10 cellular contexts compared by ENCODE assay signal in the genomic region with DNA sequence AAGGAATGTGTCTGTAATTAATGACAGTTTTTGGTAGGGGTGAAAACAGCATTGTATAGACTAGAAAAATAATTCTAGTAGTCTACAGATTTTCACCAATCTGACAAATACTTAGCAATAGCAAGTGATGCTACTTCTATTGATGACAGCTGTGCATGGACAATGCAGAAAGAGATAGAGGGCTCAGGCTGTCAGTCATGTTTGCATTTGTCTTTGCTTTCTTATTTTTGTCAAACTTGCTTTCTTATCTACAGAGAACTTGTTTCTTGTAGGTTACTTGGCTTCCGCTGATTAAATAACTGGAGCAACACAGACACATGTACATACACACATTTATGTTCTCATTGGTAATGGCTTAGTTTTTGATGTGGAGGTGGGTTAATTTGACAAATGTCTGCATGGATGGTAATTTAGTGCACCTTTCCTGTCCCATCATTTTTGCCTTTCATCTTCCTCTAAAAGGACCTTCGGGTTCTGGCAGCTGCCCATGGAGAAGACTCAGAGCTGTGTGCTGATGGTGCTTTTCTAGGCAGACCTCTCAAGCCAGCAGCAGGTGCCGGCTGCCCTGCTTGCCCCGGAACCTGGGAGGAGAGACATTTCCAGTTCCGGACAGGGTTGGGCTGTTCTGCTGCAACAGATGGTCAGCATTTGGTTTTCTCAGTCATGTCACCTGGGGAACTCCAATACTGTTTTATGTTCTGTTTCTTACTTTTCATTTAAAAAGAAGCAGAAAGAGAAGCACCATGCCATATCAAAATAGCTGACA. TPM values are rescaled to one million over a fixed set of nuclear protein-coding genes. Genes with fewer than 3 reads are reported as not detected.
A peak's percentile ranks its signal among the peaks of the same experiment; 100 is the strongest.
DNase-seq lines count a peak whose midpoint lies in the region; ATAC-seq, FAIRE-seq and TF ChIP-seq lines count a peak whose summit lies in the region.
"Had no signal": no experiment of that assay in that cellular context is flagged by ENCODE, and none has a peak within 500 bp of the region (broad histone marks: within the 10 kb centered on the region; RNA-seq: fewer than 3 reads in every experiment).

No MANE protein-coding gene starts in this region.

- ATAC-seq in GM18868 (IDR thresholded peaks at IDR 0.05; ENCODE audit: unreplicated experiment) (peak; percentile 44), GM21515 (IDR thresholded peaks at IDR 0.05; ENCODE audit: unreplicated experiment) (peak; percentile 77), HG03432 (IDR thresholded peaks at IDR 0.05; ENCODE audit: unreplicated experiment) (peak; percentile 75)

- FAIRE-seq in H54 (lab: Jason Lieb, UNC): no peak

- DNase-seq in cerebellum (ENCODE audit: low spot score) (peak; percentile 89), amniotic stem cell (lab: John Stamatoyannopoulos, UW) (no peak), H54 (ENCODE audit: insufficient read length, low spot score) (no peak), ecto neural progenitor cell (ENCODE audit: low spot score) (no peak), SIG-M5 treated with dmso at 0.1 percent for 504 hours (lab: John Stamatoyannopoulos, UW; ENCODE audit: unreplicated experiment) (no peak)
- DNase-seq: activated CD8-positive, alpha-beta memory T cell treated with anti-CD3 and anti-CD28 coated beads, Interleukin-2, amount 50 U/mL, for 4 hours; NCI-H82 had no signal

- no peak for TF ChIP-seq POLR2A in H54 (IDR thresholded peaks at IDR 0.05; ENCODE audit: low read depth, low read length)

RNA-seq across cellular contexts. Expression of a gene that starts 28.8 kb away (rescaled TPM):
- 75.1 TPM for total RNA-seq in cerebellum
